6 cellular contexts compared by ENCODE assay signal in genomic region chr17:8347001-8347400, GRCh38. TPM values are rescaled to one million over a fixed set of nuclear protein-coding genes. Genes with fewer than 3 reads are reported as not detected.
"Had no signal": no experiment of that assay in that cellular context is flagged by ENCODE, and none has a peak within 500 bp of the region (broad histone marks: within the 10 kb centered on the region; RNA-seq: fewer than 3 reads in every experiment).

No MANE protein-coding gene starts in this region.

RNA-seq across cellular contexts. Expression of gene ODF4, which starts 7.4 kb away (rescaled TPM):
- total RNA-seq: H4, H7, HepG2, HFFc6, HT1080 had no signal
- polyA plus RNA-seq: HepG2, IgD-negative memory B cell had no signal

RNA-seq across cellular contexts. Expression of gene ARHGEF15, which starts 37.0 kb away (rescaled TPM):
- total RNA-seq: H4, HepG2, HFFc6 had no signal
- polyA plus RNA-seq: HepG2, IgD-negative memory B cell had no signal

RNA-seq across cellular contexts. Expression of gene RNF222, which starts 50.6 kb away (rescaled TPM):
- total RNA-seq: H4, H7, HepG2, HFFc6, HT1080 had no signal
- polyA plus RNA-seq: HepG2 had no signal
